8 cellular contexts compared by ENCODE assay signal in genomic region chr6:36129889-36130671, GRCh38. TPM values are rescaled to one million over a fixed set of nuclear protein-coding genes. Genes with fewer than 3 reads are reported as not detected.
DNase-seq lines count a peak whose midpoint lies in the region; ATAC-seq lines count a peak whose summit lies in the region.

TSS of gene MAPK13 (plus strand) at chr6:36130513. CDS start at chr6:36130583, 70 bp downstream.

- intact Hi-C loops in activated CD4-positive, alpha-beta T cell treated with anti-CD3 and anti-CD28 coated beads, Interleukin-2, amount 10 ng/mL, durations not matched to agents 24 days and 14 days (cut with micrococcal nuclease) = loop anchor here (2.0 kb wide), 1 partner anchor 227 kb away; no protein-coding TSS in a partner anchor

- H3K27ac Mint-ChIP-seq in activated CD4-positive, alpha-beta T cell treated with anti-CD3 and anti-CD28 coated beads, Interleukin-2, amount 10 ng/mL, durations not matched to agents 24 days and 14 days = peak within 1 kb of the TSS; percentile 94

- H3K9me3 ChIP-seq in HUES6 (ENCODE audit: control insufficient read depth, insufficient read depth, low read depth, low read length) = no peaks in the 10 kb centered on the region
- no peaks in the 10 kb centered on the region for H3K9me3 ChIP-seq in neuronal stem cell (replicated peaks in 1 of 2; ENCODE audit: control insufficient read depth in 2 of 2, insufficient read depth in 1 of 2, low read depth in 1 of 2, low read length in 2 of 2)

- peak within 1 kb of the TSS; percentile 88 for H3K18ac ChIP-seq in neuronal stem cell (ENCODE audit: low read length)

- peak within 1 kb of the TSS; percentile 67 for H2BK5ac ChIP-seq in neuronal stem cell (ENCODE audit: low read length)

- H2BK120ac ChIP-seq in neuronal stem cell (ENCODE audit: low read depth, low read length) = peak within 1 kb of the TSS; percentile 62

- peak; percentile 14 for DNase-seq in AG08395 (ENCODE audit: low spot score)
- peak; percentile 82 for DNase-seq in activated CD4-positive, alpha-beta T cell treated with anti-CD3 and anti-CD28 coated beads, Interleukin-2, amount 10 ng/mL, durations not matched to agents 24 days and 14 days
- DNase-seq in neuronal stem cell (ENCODE audit: low spot score) = no peak
- no peak for DNase-seq in NOMO-1 (lab: John Stamatoyannopoulos, UW; ENCODE audit: unreplicated experiment in 2 of 2)
- no peak for DNase-seq in putamen (ENCODE audit: low spot score)
- DNase-seq in epidermal melanocyte (ENCODE audit: insufficient read length, low spot score) = no peak

- H3K36me3 Mint-ChIP-seq in activated CD4-positive, alpha-beta T cell treated with anti-CD3 and anti-CD28 coated beads, Interleukin-2, amount 10 ng/mL, durations not matched to agents 24 days and 14 days (ENCODE audit: low read depth) = peaks cover 19% of the 10 kb centered on the region

- peaks cover 11% of the 10 kb centered on the region for H3K27me3 ChIP-seq in HUES6 (ENCODE audit: control insufficient read depth, insufficient read depth, low read length)
- H3K27me3 ChIP-seq in neuronal stem cell (ENCODE audit: control insufficient read depth in 3 of 3, insufficient read depth in 3 of 3, low read depth in 1 of 3, low read length in 3 of 3) = peaks cover 4 to 43% (median 28%) of the 10 kb centered on the region in 3 experiments

- H3K27me3 Mint-ChIP-seq in activated CD4-positive, alpha-beta T cell treated with anti-CD3 and anti-CD28 coated beads, Interleukin-2, amount 10 ng/mL, durations not matched to agents 24 days and 14 days = no peaks in the 10 kb centered on the region

- no peak within 1 kb of the TSS for H3K27ac ChIP-seq in HUES6 (ENCODE audit: low read depth, low read length)
- no peak within 1 kb of the TSS for H3K27ac ChIP-seq in neuronal stem cell (replicated peaks; ENCODE audit: low read length)

- H2AK5ac ChIP-seq in neuronal stem cell (ENCODE audit: low read depth, low read length) = peak within 1 kb of the TSS; percentile 31

- H3K4me2 ChIP-seq in neuronal stem cell (ENCODE audit: insufficient read depth, low read length, poor library complexity, severe bottlenecking) = peak within 1 kb of the TSS; percentile 75

- peaks cover 34% of the 10 kb centered on the region for H3K4me1 ChIP-seq in HUES6 (ENCODE audit: control insufficient read depth, insufficient read depth, low read length)
- H3K4me1 ChIP-seq in neuronal stem cell (ENCODE audit: control insufficient read depth in 2 of 2, insufficient read depth in 1 of 2, low read depth in 1 of 2, low read length in 2 of 2) = peaks cover 11 to 30% of the 10 kb centered on the region in 2 donors

- H2BK12ac ChIP-seq in neuronal stem cell (ENCODE audit: low read length) = peak within 1 kb of the TSS; percentile 68

- H3K4me3 ChIP-seq in HUES6 (ENCODE audit: low read depth, low read length) (peak within 1 kb of the TSS; percentile 53), neuronal stem cell (ENCODE audit: low read length in 2 of 2) (peak within 1 kb of the TSS in 1 of 2 donors; percentile 73)

- H3K4ac ChIP-seq in neuronal stem cell (ENCODE audit: low read length) = no peak within 1 kb of the TSS

- H4K91ac ChIP-seq in neuronal stem cell (ENCODE audit: low read depth, low read length, poor library complexity) = no peak within 1 kb of the TSS

- peak within 1 kb of the TSS; percentile 60 for H2BK15ac ChIP-seq in neuronal stem cell (ENCODE audit: low read length)

- H3K14ac ChIP-seq in neuronal stem cell (ENCODE audit: low read length) = peak within 1 kb of the TSS; percentile 65

- H3K79me1 ChIP-seq in neuronal stem cell (ENCODE audit: low read depth, low read length) = no peaks in the 10 kb centered on the region

- peak within 1 kb of the TSS; percentile 89 for H3K4me3 Mint-ChIP-seq in activated CD4-positive, alpha-beta T cell treated with anti-CD3 and anti-CD28 coated beads, Interleukin-2, amount 10 ng/mL, durations not matched to agents 24 days and 14 days

- H3K9ac ChIP-seq in HUES6 (ENCODE audit: low read length) (peak within 1 kb of the TSS; percentile 35), neuronal stem cell (ENCODE audit: low read depth, low read length, poor library complexity) (peak within 1 kb of the TSS; percentile 73)

- H3K23ac ChIP-seq in neuronal stem cell (ENCODE audit: low read depth, low read length, poor library complexity) = peak within 1 kb of the TSS; percentile 25

- H3K36me3 ChIP-seq in HUES6 (ENCODE audit: control insufficient read depth, insufficient read depth, low read length) (no peaks in the 10 kb centered on the region), neuronal stem cell (replicated peaks in 1 of 2; ENCODE audit: control insufficient read depth in 2 of 2, insufficient read depth in 2 of 2, low read length in 2 of 2) (no peaks in the 10 kb centered on the region)

- peak within 1 kb of the TSS; percentile 83 for H2AFZ ChIP-seq in neuronal stem cell (ENCODE audit: low read length)

- no peaks in the 10 kb centered on the region for H3K9me3 Mint-ChIP-seq in activated CD4-positive, alpha-beta T cell treated with anti-CD3 and anti-CD28 coated beads, Interleukin-2, amount 10 ng/mL, durations not matched to agents 24 days and 14 days

- H3K4me1 Mint-ChIP-seq in activated CD4-positive, alpha-beta T cell treated with anti-CD3 and anti-CD28 coated beads, Interleukin-2, amount 10 ng/mL, durations not matched to agents 24 days and 14 days = peaks cover 52% of the 10 kb centered on the region

- 100% methylated on average over 1 of the region's 61 CpGs; no CpG with 5 or more reads in 1 of the 2 donors for WGBS in neuronal stem cell (ENCODE audit: extremely low coverage in 2 of 2, insufficient read length in 2 of 2, insufficient replicate concordance in 1 of 2), 2 donors

- ATAC-seq in esophagus mucosa = peak; percentile 77

- H4K8ac ChIP-seq in neuronal stem cell (ENCODE audit: low read depth, low read length) = peak within 1 kb of the TSS; percentile 70

RNA-seq across cellular contexts. Expression of gene MAPK13, which starts in this region (rescaled TPM):
- 59.4 and 61.6 TPM in 2 replicates for total RNA-seq in activated CD4-positive, alpha-beta T cell treated with anti-CD3 and anti-CD28 coated beads, Interleukin-2, amount 10 ng/mL, durations not matched to agents 24 days and 14 days
- 97.9 TPM for total RNA-seq in esophagus mucosa
- 0.54 TPM for polyA plus RNA-seq in neuronal stem cell (2013, experiment 1 of 2)
- polyA plus RNA-seq in neuronal stem cell (2013, experiment 2 of 2) = 0.40 TPM

Comparison
In these comparisons a context has a peak if more than half of its experiments do, and no peak if none do; other contexts are left out.
1. DNase-seq: peak in AG08395 (single experiment) and activated CD4-positive, alpha-beta T cell treated with anti-CD3 and anti-CD28 coated beads, Interleukin-2, amount 10 ng/mL, durations not matched to agents 24 days and 14 days (single experiment); none in neuronal stem cell (single experiment), NOMO-1 (0 of 2), putamen (single experiment) and epidermal melanocyte (single experiment).